Comparison of ENCODE assay signal across 11 cellular contexts in genomic region chr3:62605413-62606068, GRCh38.
"Had no signal": no experiment of that assay in that cellular context is flagged by ENCODE, and none has a peak within 500 bp of the region (broad histone marks: within the 10 kb centered on the region; RNA-seq: fewer than 3 reads in every experiment).

No MANE protein-coding gene starts in this region.

- H3K27ac Mint-ChIP-seq: activated CD4-positive, alpha-beta memory T cell treated with anti-CD3 and anti-CD28 coated beads for 36 hours; activated naive CD8-positive, alpha-beta T cell; endodermal cell; natural killer cell treated with Interleukin-12 subunit alpha and Interleukin-12 subunit beta and Interleukin-15 and Interleukin-18, amount 100 ng/mL, for 72 hours had no signal

- H3K9me3 Mint-ChIP-seq: activated CD4-positive, alpha-beta memory T cell treated with anti-CD3 and anti-CD28 coated beads for 36 hours; activated T-cell treated with anti-CD3 and anti-CD28 coated beads, Interleukin-2, amount 50 U/mL, for 4 hours; natural killer cell treated with Interleukin-12 subunit alpha and Interleukin-12 subunit beta and Interleukin-15 and Interleukin-18, amount 100 ng/mL, for 72 hours had no signal

- H3K4me1 ChIP-seq: prostate gland had no signal

- H3K4me3 Mint-ChIP-seq: activated CD4-positive, alpha-beta memory T cell treated with anti-CD3 and anti-CD28 coated beads for 36 hours; activated naive CD8-positive, alpha-beta T cell; activated T-cell treated with anti-CD3 and anti-CD28 coated beads, Interleukin-2, amount 50 U/mL, for 4 hours; endodermal cell; natural killer cell treated with Interleukin-12 subunit alpha and Interleukin-12 subunit beta and Interleukin-15 and Interleukin-18, amount 100 ng/mL, for 72 hours had no signal

- H3K9me3 ChIP-seq: esophagus muscularis mucosa, prostate gland had no signal

- H3K36me3 Mint-ChIP-seq: activated CD4-positive, alpha-beta memory T cell treated with anti-CD3 and anti-CD28 coated beads for 36 hours; activated naive CD8-positive, alpha-beta T cell; natural killer cell treated with Interleukin-12 subunit alpha and Interleukin-12 subunit beta and Interleukin-15 and Interleukin-18, amount 100 ng/mL, for 72 hours had no signal

- H3K27me3 ChIP-seq: esophagus muscularis mucosa had no signal

- H3K4me3 ChIP-seq: esophagus muscularis mucosa, prostate gland had no signal

- H3K36me3 ChIP-seq: esophagus muscularis mucosa, prostate gland had no signal

- DNase-seq: activated CD4-positive, alpha-beta memory T cell treated with anti-CD3 and anti-CD28 coated beads for 36 hours; activated CD4-positive, alpha-beta T cell treated with anti-CD3 and anti-CD28 coated beads for 1 hour; activated effector memory CD4-positive, alpha-beta T cell treated with anti-CD3 and anti-CD28 coated beads, Interleukin-2, amount 50 U/mL, for 16 hours; activated T-cell treated with anti-CD3 and anti-CD28 coated beads, Interleukin-2, amount 50 U/mL, for 4 hours; amygdala; endodermal cell; head of caudate nucleus had no signal

- H3K27me3 Mint-ChIP-seq: activated CD4-positive, alpha-beta memory T cell treated with anti-CD3 and anti-CD28 coated beads for 36 hours; natural killer cell treated with Interleukin-12 subunit alpha and Interleukin-12 subunit beta and Interleukin-15 and Interleukin-18, amount 100 ng/mL, for 72 hours had no signal

- H3K27ac ChIP-seq: esophagus muscularis mucosa, prostate gland had no signal
